ENCODE assay signal across 21 cellular contexts in genomic region chr2:65527451-65528240, GRCh38.
"Had no signal": no experiment of that assay in that cellular context is flagged by ENCODE, and none has a peak within 500 bp of the region (broad histone marks: within the 10 kb centered on the region; RNA-seq: fewer than 3 reads in every experiment).

No MANE protein-coding gene starts in this region.

- H3K27me3 ChIP-seq: gastrocnemius medialis, heart left ventricle, pancreas, sigmoid colon, tibial artery, uterus had no signal

- H3K4me1 ChIP-seq: gastrocnemius medialis, pancreas, sigmoid colon, tibial artery, uterus had no signal

- H3K27ac ChIP-seq: epithelial cell of prostate, gastrocnemius medialis, heart left ventricle, pancreas, sigmoid colon, tibial artery, uterus had no signal

- H3K9me3 ChIP-seq: gastrocnemius medialis, heart left ventricle, pancreas, sigmoid colon, tibial artery, uterus had no signal

- FAIRE-seq: islet of Langerhans, pancreas had no signal

- DNase-seq: activated CD4-positive, alpha-beta T cell treated with anti-CD3 and anti-CD28 coated beads, Interleukin-2, amount 10 ng/mL, durations not matched to agents 24 days and 14 days; activated CD4-positive, CD25-positive, alpha-beta regulatory T cell; activated CD8-positive, alpha-beta memory T cell treated with anti-CD3 and anti-CD28 coated beads, Interleukin-2, amount 50 U/mL, for 4 hours; activated CD8-positive, alpha-beta T cell treated with anti-CD3 and anti-CD28 coated beads, Interleukin-2, amount 10 ng/mL, durations not matched to agents 7 days and 5 days; activated naive CD8-positive, alpha-beta T cell treated with anti-CD3 and anti-CD28 coated beads, Interleukin-2, amount 10 ng/mL, durations not matched to agents 7 days and 5 days; activated T-cell treated with anti-CD3 and anti-CD28 coated beads, Interleukin-2, amount 50 U/mL, for 48 hours; anterior cingulate cortex; cerebellar nuclear complex; dermis blood vessel endothelial cell; effector memory CD8-positive, alpha-beta T cell; gastrocnemius medialis; heart left ventricle; naive thymus-derived CD4-positive, alpha-beta T cell; pancreas; sigmoid colon; stimulated activated CD4-positive, alpha-beta T cell treated with anti-CD3 and anti-CD28 coated beads, Interleukin-1b, Interleukin-23, amount 100 ng/mL, for 48 hours; T-helper 2 cell; tibial artery; uterus had no signal

- ATAC-seq: activated CD8-positive, alpha-beta T cell treated with anti-CD3 and anti-CD28 coated beads, Interleukin-2, amount 10 ng/mL, durations not matched to agents 7 days and 5 days; effector memory CD8-positive, alpha-beta T cell; gastrocnemius medialis; heart left ventricle; naive thymus-derived CD4-positive, alpha-beta T cell; pancreas had no signal

- H3K36me3 ChIP-seq: gastrocnemius medialis, heart left ventricle, pancreas, sigmoid colon, tibial artery, uterus had no signal

- H3K4me3 ChIP-seq: gastrocnemius medialis, heart left ventricle, pancreas, sigmoid colon, tibial artery, uterus had no signal
